In genomic region chr9:129413537-129414376, GRCh38 we compare ENCODE assay signal across 8 cellular contexts.
DNase-seq lines count a peak whose midpoint lies in the region; ATAC-seq and TF ChIP-seq lines count a peak whose summit lies in the region.

No MANE protein-coding gene starts in this region.

- ATAC-seq in CD4-positive, CD25-positive, alpha-beta regulatory T cell (ENCODE audit: low read depth in 2 of 2) = peak; percentile 87 to 88
- peak; percentile 79 for ATAC-seq in GM19455 (IDR thresholded peaks at IDR 0.05; ENCODE audit: unreplicated experiment)

- DNase-seq in CD4-positive, CD25-positive, alpha-beta regulatory T cell = peak; percentile 95 to 96 (median 96)
- DNase-seq in HL-60 (ENCODE audit: low read depth in 1 of 2, low spot score in 1 of 2) (peak; percentile 90 to 97), NCI-H82 treated with DMSO at 0.1 percent for 48 hours (lab: John Stamatoyannopoulos, UW; ENCODE audit: unreplicated experiment) (peak; percentile 62), lower leg skin (ENCODE audit: low spot score in 2 of 2) (peak; percentile 97 to 100)
- peak; percentile 98 for DNase-seq in activated CD4-positive, alpha-beta memory T cell treated with anti-CD3 and anti-CD28 coated beads, Interleukin-2, amount 10 ng/mL, durations not matched to agents 7 days and 5 days
- DNase-seq in stimulated activated CD4-positive, alpha-beta T cell treated with anti-CD3 and anti-CD28 coated beads, Interleukin-4, amount 100 ng/mL, for 24 hours = peak; percentile 99

- H3K9ac ChIP-seq in duodenal mucosa (ENCODE audit: low read depth in 1 of 2, low read length in 2 of 2) = peak overlapping the region; percentile 80 to 96

- no peaks in the 10 kb centered on the region for H3K36me3 ChIP-seq in CD4-positive, CD25-positive, alpha-beta regulatory T cell (ENCODE audit: control insufficient read depth, insufficient read depth, low read length)
- H3K36me3 ChIP-seq in duodenal mucosa (ENCODE audit: control insufficient read depth in 1 of 2, insufficient read depth in 2 of 2, low read length in 2 of 2) = no peaks in the 10 kb centered on the region

- TF ChIP-seq POLR2A in lower leg skin (IDR thresholded peaks at IDR 0.05) = no peak

- CTCF ChIA-PET in activated CD4-positive, alpha-beta memory T cell treated with anti-CD3 and anti-CD28 coated beads, Interleukin-2, amount 10 ng/mL, durations not matched to agents 7 days and 5 days (lab: Charles Lee) = interaction anchor here (0.9 kb wide), 2 partner anchors 30 to 211 kb away, joined by 3 read pairs; no protein-coding TSS in a partner anchor

- H3K27ac Mint-ChIP-seq in CD4-positive, CD25-positive, alpha-beta regulatory T cell = peak overlapping the region; percentile 94 to 97 (median 96)
- H3K27ac Mint-ChIP-seq in activated CD4-positive, alpha-beta memory T cell treated with anti-CD3 and anti-CD28 coated beads, Interleukin-2, amount 10 ng/mL, durations not matched to agents 7 days and 5 days = peak overlapping the region; percentile 94

- intact Hi-C loops in lower leg skin (cut with DNase I; ENCODE audit: low total_unique reads) = no loop called here

- no peaks in the 10 kb centered on the region for H3K27me3 ChIP-seq in CD4-positive, CD25-positive, alpha-beta regulatory T cell (ENCODE audit: control insufficient read depth, insufficient read depth, low read length)
- H3K27me3 ChIP-seq in HL-60 (ENCODE audit: insufficient read depth, poor library complexity, severe bottlenecking) (no peaks in the 10 kb centered on the region), duodenal mucosa (ENCODE audit: control insufficient read depth in 1 of 2, insufficient read depth in 2 of 2, low read length in 2 of 2) (no peaks in the 10 kb centered on the region)

- no peak overlapping the region for H3K4me3 ChIP-seq in CD4-positive, CD25-positive, alpha-beta regulatory T cell (ENCODE audit: low read depth, low read length)
- H3K4me3 ChIP-seq in HL-60 (replicated peaks; ENCODE audit: insufficient read depth, low read length) (peak overlapping the region; percentile 28), duodenal mucosa (ENCODE audit: low read depth in 1 of 2, low read length in 2 of 2) (peak overlapping the region; percentile 57 to 66), lower leg skin (ENCODE audit: low read depth, poor library complexity, severe bottlenecking) (peak overlapping the region; percentile 35)

- peaks cover 0 to 29% (median 13%) of the 10 kb centered on the region in 4 donors for H3K4me1 Mint-ChIP-seq in CD4-positive, CD25-positive, alpha-beta regulatory T cell
- peaks cover 25% of the 10 kb centered on the region for H3K4me1 Mint-ChIP-seq in activated CD4-positive, alpha-beta memory T cell treated with anti-CD3 and anti-CD28 coated beads, Interleukin-2, amount 10 ng/mL, durations not matched to agents 7 days and 5 days

- H3K9me3 Mint-ChIP-seq in CD4-positive, CD25-positive, alpha-beta regulatory T cell = peaks cover 0 to 9% (median 0%) of the 10 kb centered on the region in 7 donors
- H3K9me3 Mint-ChIP-seq in activated CD4-positive, alpha-beta memory T cell treated with anti-CD3 and anti-CD28 coated beads, Interleukin-2, amount 10 ng/mL, durations not matched to agents 7 days and 5 days = peaks cover 12% of the 10 kb centered on the region

- POLR2A ChIA-PET in activated CD4-positive, alpha-beta memory T cell treated with anti-CD3 and anti-CD28 coated beads, Interleukin-2, amount 10 ng/mL, durations not matched to agents 7 days and 5 days (lab: Charles Lee) = interaction anchor here (0.6 to 0.7 kb wide), 2 partner anchors 9 to 236 kb away, joined by 3 read pairs; partner anchors contain the start of gene IER5L

- H3K36me3 Mint-ChIP-seq in CD4-positive, CD25-positive, alpha-beta regulatory T cell = no peaks in the 10 kb centered on the region
- peaks cover 11% of the 10 kb centered on the region for H3K36me3 Mint-ChIP-seq in activated CD4-positive, alpha-beta memory T cell treated with anti-CD3 and anti-CD28 coated beads, Interleukin-2, amount 10 ng/mL, durations not matched to agents 7 days and 5 days (ENCODE audit: low read depth)

- TF ChIP-seq CTCF in HL-60 (IDR thresholded peaks at IDR 0.05; ENCODE audit: insufficient read depth, low read length) (no peak), lower leg skin (IDR thresholded peaks at IDR 0.05) (no peak)

- peaks cover 23% of the 10 kb centered on the region for H3K4me1 ChIP-seq in CD4-positive, CD25-positive, alpha-beta regulatory T cell (ENCODE audit: control insufficient read depth, insufficient read depth, low read length, poor library complexity, severe bottlenecking)
- peaks cover 20 to 26% of the 10 kb centered on the region in 2 donors for H3K4me1 ChIP-seq in duodenal mucosa (ENCODE audit: control insufficient read depth in 1 of 2, insufficient read depth in 2 of 2, low read length in 2 of 2)

- 1% methylated on average over 25 to 69 of the region's 84 CpGs for WGBS in lower leg skin, 2 donors

- H3K27me3 Mint-ChIP-seq in CD4-positive, CD25-positive, alpha-beta regulatory T cell = peaks cover 9% of the 10 kb centered on the region
- H3K27me3 Mint-ChIP-seq in activated CD4-positive, alpha-beta memory T cell treated with anti-CD3 and anti-CD28 coated beads, Interleukin-2, amount 10 ng/mL, durations not matched to agents 7 days and 5 days = no peaks in the 10 kb centered on the region

- H3K9me3 ChIP-seq in CD4-positive, CD25-positive, alpha-beta regulatory T cell (ENCODE audit: control insufficient read depth in 2 of 2, low read length in 2 of 2) = no peaks in the 10 kb centered on the region
- H3K9me3 ChIP-seq in duodenal mucosa (ENCODE audit: control insufficient read depth in 1 of 2, low read length in 2 of 2) = no peaks in the 10 kb centered on the region

- peak overlapping the region; percentile 88 to 97 (median 92) for H3K4me3 Mint-ChIP-seq in CD4-positive, CD25-positive, alpha-beta regulatory T cell
- H3K4me3 Mint-ChIP-seq in activated CD4-positive, alpha-beta memory T cell treated with anti-CD3 and anti-CD28 coated beads, Interleukin-2, amount 10 ng/mL, durations not matched to agents 7 days and 5 days = peak overlapping the region; percentile 74

- peak overlapping the region; percentile 98 for H3K27ac ChIP-seq in CD4-positive, CD25-positive, alpha-beta regulatory T cell (ENCODE audit: insufficient read depth, low read length, poor library complexity, severe bottlenecking)
- H3K27ac ChIP-seq in HL-60 (replicated peaks) (peak overlapping the region; percentile 99), duodenal mucosa (ENCODE audit: low read depth, low read length) (peak overlapping the region; percentile 97)
